ENCODE assay signal across 1 cellular context in the genomic region with DNA sequence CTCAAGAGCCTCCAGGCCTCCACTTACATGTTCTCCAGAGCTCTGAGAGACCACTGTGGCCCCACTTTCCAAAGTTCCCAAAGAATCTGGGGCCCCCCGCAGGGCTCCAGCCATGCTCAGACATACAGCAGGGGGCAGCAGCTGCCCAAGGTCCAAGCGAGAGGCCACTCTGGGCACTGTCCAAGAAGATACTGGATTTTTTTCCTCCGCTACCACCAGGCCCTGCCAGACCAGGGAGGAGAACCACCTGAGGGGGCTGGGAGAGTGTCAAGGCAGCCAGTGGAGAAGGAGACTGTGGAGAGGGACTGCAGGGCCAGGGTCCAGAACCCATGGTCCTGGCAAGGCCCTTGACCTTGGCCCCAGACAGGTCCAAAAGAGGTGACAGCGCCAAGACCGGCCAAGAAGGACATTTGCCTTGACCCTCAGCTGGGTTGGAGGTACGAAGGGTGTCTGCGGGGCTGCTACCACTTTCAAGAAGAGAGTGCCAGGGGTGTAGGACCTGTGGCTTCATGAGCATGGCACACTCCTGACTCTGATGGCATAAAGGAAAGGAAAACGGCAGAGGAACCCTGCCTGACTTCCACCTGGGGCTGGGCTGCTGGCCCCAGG.
TF ChIP-seq lines count a peak whose summit lies in the region.

No MANE protein-coding gene starts in this region.

TF ChIP-seq in endothelial cell of umbilical vein, 7 proteins besides CTCF, POLR2A, EP300 and RAD21:
- TF ChIP-seq JUN (IDR thresholded peaks at IDR 0.05; ENCODE audit: borderline replicate concordance, insufficient read depth, insufficient read length, low read depth) (no peak), GATA2 (IDR thresholded peaks at IDR 0.05; ENCODE audit: insufficient read depth, insufficient read length, low read depth, low read length) (no peak), MYC (IDR thresholded peaks at IDR 0.05; ENCODE audit: low read depth, low read length) (no peak), POLR2AphosphoS5 (IDR thresholded peaks at IDR 0.05; ENCODE audit: insufficient read depth, low read depth, low read length) (no peak), EZH2 (IDR thresholded peaks at IDR 0.05; ENCODE audit: borderline replicate concordance, low read depth, low read length, severe bottlenecking) (no peak), FOS (IDR thresholded peaks at IDR 0.05; ENCODE audit: borderline replicate concordance, insufficient read depth, low read length) (no peak)
- TF ChIP-seq, protein P1, sequence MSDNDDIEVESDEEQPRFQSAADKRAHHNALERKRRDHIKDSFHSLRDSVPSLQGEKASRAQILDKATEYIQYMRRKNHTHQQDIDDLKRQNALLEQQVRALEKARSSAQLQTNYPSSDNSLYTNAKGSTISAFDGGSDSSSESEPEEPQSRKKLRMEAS (IDR thresholded peaks at IDR 0.05; ENCODE audit: insufficient read depth, insufficient read length), result no peak
